In the genomic region with DNA sequence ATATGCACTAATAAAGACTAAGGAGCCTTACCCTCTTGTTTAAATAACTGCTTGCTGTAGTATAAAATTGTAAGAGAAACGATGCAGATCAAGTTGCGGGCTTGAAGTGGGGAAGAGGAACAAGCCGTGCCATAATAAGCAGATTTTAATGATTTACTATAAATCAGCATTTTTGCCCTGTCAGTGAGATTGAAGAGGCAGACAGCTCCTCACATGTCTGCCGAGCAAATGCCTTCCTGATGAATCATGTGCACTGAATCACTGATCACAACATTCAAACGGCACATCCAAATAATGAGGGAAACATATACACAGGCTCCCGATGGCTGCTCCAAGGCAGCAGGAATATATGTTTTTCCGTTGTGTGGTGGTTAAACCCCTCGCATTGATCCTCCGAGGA, we compare ENCODE assay signal across 12 cellular contexts.
DNase-seq lines count a peak whose midpoint lies in the region; TF ChIP-seq lines count a peak whose summit lies in the region.
"Had no signal": no experiment of that assay in that cellular context is flagged by ENCODE, and none has a peak within 500 bp of the region (broad histone marks: within the 10 kb centered on the region; RNA-seq: fewer than 3 reads in every experiment).

No MANE protein-coding gene starts in this region.

- no peaks in the 10 kb centered on the region for H3K9me3 Mint-ChIP-seq in HFFc6
- H3K9me3 Mint-ChIP-seq: T-helper 1 cell treated with Interleukin-12 subunit alpha and Interleukin-12 subunit beta and Interleukin-4 antibody, amounts not matched to agents 30 μg/mL and 1 μg/mL, for 36 hours had no signal

- CTCF ChIA-PET in AG04449 (lab: Yijun Ruan, JAX) = interaction anchor here (2.0 kb wide), 1 partner anchor 12 kb away, joined by 4 read pairs; no protein-coding TSS in a partner anchor

- no peak overlapping the region for H3K4me3 Mint-ChIP-seq in HFFc6
- H3K4me3 Mint-ChIP-seq: T-helper 1 cell treated with Interleukin-12 subunit alpha and Interleukin-12 subunit beta and Interleukin-4 antibody, amounts not matched to agents 30 μg/mL and 1 μg/mL, for 36 hours had no signal

- TF ChIP-seq CTCF in AG04449 (IDR thresholded peaks at IDR 0.05; ENCODE audit: insufficient read depth, low read length, missing control alignments) (no peak), HFFc6 (IDR thresholded peaks at IDR 0.05) (no peak)

- H3K27ac Mint-ChIP-seq in HFFc6 = no peak overlapping the region
- H3K27ac Mint-ChIP-seq: T-helper 1 cell treated with Interleukin-12 subunit alpha and Interleukin-12 subunit beta and Interleukin-4 antibody, amounts not matched to agents 30 μg/mL and 1 μg/mL, for 36 hours had no signal

- DNase-seq in AG04449 (ENCODE audit: low read depth, low spot score) = peak; percentile 53
- peak; percentile 44 for DNase-seq in HFFc6
- DNase-seq in astrocyte of the hippocampus (ENCODE audit: low read depth, low spot score) = peak; percentile 72
- peak; percentile 87 for DNase-seq in kidney glomerular epithelial cell (lab: John Stamatoyannopoulos, UW)
- no peak for DNase-seq in activated naive CD4-positive, alpha-beta T cell treated with anti-CD3 and anti-CD28 coated beads, Interleukin-2, amount 50 U/mL, for 16 hours
- DNase-seq in stimulated activated CD4-positive, alpha-beta T cell treated with anti-CD3 and anti-CD28 coated beads, Interleukin-12 subunit alpha, Interleukin-12 subunit beta, amount 100 ng/mL, for 4 hours = no peak
- DNase-seq in SIG-M5 (lab: John Stamatoyannopoulos, UW) = no peak
- no peak for DNase-seq in OCI-M1 (lab: John Stamatoyannopoulos, UW)
- DNase-seq: gastrocnemius medialis had no signal

- H3K36me3 Mint-ChIP-seq in HFFc6 (ENCODE audit: low read depth) = no peaks in the 10 kb centered on the region

- H3K4me1 Mint-ChIP-seq in HFFc6 (ENCODE audit: low read depth) = peaks cover 12% of the 10 kb centered on the region

- POLR2A ChIA-PET in AG04449 (lab: Yijun Ruan, JAX) = no interaction called here

- peaks cover 2% of the 10 kb centered on the region for H3K27me3 Mint-ChIP-seq in HFFc6 (ENCODE audit: insufficient read depth)

- H3K4me3 ChIP-seq in AG04449 (ENCODE audit: low read depth, low read length) = peak overlapping the region; percentile 21; the same call in 1 of the 2 replicates
- H3K4me3 ChIP-seq: gastrocnemius medialis, lung, right atrium auricular region had no signal

Comparison
In these comparisons a context has a peak if more than half of its experiments do, and no peak if none do; other contexts are left out.
1. DNase-seq: peak in AG04449 (single experiment), HFFc6 (single experiment), astrocyte of the hippocampus (single experiment) and kidney glomerular epithelial cell (single experiment); none in activated naive CD4-positive, alpha-beta T cell treated with anti-CD3 and anti-CD28 coated beads, Interleukin-2, amount 50 U/mL, for 16 hours (single experiment), stimulated activated CD4-positive, alpha-beta T cell treated with anti-CD3 and anti-CD28 coated beads, Interleukin-12 subunit alpha, Interleukin-12 subunit beta, amount 100 ng/mL, for 4 hours (single experiment), SIG-M5 (single experiment) and OCI-M1 (single experiment).